1 cellular context compared by ENCODE assay signal in the genomic region with DNA sequence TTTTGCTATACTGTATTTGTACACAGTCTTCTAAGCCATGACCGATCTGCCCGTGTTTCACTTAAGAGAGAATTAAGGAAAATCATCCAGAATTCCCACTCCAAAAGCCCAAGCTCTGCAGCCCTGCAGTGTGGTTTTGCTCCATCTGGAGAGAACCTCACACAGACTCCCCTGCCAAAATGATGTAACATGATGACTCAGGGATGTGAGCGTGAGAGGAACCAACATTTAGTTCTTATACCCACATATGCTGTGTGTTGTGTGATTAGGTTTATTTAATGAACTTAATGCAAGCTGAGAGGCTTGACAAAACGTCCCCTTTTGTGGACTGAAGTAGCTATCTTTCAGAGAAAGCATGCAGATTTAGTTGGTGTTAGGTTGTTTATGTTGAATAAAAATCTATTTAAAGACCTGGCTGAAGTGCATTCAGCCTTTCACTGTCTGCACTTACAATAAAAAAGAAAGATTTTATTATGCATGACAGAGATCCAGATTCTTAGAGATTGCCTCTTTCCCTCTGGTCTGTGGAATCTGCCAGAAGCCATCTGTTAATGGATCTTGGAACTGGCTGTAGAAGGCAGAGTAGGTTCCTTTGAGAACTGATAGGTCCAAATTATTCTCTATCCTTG.
A peak's percentile ranks its signal among the peaks of the same experiment; 100 is the strongest.
TF ChIP-seq lines count a peak whose summit lies in the region.

No MANE protein-coding gene starts in this region.

TF ChIP-seq in K562, 482 proteins besides CTCF, POLR2A, EP300 and RAD21 (continued from another document):
- TF ChIP-seq, protein P1, sequence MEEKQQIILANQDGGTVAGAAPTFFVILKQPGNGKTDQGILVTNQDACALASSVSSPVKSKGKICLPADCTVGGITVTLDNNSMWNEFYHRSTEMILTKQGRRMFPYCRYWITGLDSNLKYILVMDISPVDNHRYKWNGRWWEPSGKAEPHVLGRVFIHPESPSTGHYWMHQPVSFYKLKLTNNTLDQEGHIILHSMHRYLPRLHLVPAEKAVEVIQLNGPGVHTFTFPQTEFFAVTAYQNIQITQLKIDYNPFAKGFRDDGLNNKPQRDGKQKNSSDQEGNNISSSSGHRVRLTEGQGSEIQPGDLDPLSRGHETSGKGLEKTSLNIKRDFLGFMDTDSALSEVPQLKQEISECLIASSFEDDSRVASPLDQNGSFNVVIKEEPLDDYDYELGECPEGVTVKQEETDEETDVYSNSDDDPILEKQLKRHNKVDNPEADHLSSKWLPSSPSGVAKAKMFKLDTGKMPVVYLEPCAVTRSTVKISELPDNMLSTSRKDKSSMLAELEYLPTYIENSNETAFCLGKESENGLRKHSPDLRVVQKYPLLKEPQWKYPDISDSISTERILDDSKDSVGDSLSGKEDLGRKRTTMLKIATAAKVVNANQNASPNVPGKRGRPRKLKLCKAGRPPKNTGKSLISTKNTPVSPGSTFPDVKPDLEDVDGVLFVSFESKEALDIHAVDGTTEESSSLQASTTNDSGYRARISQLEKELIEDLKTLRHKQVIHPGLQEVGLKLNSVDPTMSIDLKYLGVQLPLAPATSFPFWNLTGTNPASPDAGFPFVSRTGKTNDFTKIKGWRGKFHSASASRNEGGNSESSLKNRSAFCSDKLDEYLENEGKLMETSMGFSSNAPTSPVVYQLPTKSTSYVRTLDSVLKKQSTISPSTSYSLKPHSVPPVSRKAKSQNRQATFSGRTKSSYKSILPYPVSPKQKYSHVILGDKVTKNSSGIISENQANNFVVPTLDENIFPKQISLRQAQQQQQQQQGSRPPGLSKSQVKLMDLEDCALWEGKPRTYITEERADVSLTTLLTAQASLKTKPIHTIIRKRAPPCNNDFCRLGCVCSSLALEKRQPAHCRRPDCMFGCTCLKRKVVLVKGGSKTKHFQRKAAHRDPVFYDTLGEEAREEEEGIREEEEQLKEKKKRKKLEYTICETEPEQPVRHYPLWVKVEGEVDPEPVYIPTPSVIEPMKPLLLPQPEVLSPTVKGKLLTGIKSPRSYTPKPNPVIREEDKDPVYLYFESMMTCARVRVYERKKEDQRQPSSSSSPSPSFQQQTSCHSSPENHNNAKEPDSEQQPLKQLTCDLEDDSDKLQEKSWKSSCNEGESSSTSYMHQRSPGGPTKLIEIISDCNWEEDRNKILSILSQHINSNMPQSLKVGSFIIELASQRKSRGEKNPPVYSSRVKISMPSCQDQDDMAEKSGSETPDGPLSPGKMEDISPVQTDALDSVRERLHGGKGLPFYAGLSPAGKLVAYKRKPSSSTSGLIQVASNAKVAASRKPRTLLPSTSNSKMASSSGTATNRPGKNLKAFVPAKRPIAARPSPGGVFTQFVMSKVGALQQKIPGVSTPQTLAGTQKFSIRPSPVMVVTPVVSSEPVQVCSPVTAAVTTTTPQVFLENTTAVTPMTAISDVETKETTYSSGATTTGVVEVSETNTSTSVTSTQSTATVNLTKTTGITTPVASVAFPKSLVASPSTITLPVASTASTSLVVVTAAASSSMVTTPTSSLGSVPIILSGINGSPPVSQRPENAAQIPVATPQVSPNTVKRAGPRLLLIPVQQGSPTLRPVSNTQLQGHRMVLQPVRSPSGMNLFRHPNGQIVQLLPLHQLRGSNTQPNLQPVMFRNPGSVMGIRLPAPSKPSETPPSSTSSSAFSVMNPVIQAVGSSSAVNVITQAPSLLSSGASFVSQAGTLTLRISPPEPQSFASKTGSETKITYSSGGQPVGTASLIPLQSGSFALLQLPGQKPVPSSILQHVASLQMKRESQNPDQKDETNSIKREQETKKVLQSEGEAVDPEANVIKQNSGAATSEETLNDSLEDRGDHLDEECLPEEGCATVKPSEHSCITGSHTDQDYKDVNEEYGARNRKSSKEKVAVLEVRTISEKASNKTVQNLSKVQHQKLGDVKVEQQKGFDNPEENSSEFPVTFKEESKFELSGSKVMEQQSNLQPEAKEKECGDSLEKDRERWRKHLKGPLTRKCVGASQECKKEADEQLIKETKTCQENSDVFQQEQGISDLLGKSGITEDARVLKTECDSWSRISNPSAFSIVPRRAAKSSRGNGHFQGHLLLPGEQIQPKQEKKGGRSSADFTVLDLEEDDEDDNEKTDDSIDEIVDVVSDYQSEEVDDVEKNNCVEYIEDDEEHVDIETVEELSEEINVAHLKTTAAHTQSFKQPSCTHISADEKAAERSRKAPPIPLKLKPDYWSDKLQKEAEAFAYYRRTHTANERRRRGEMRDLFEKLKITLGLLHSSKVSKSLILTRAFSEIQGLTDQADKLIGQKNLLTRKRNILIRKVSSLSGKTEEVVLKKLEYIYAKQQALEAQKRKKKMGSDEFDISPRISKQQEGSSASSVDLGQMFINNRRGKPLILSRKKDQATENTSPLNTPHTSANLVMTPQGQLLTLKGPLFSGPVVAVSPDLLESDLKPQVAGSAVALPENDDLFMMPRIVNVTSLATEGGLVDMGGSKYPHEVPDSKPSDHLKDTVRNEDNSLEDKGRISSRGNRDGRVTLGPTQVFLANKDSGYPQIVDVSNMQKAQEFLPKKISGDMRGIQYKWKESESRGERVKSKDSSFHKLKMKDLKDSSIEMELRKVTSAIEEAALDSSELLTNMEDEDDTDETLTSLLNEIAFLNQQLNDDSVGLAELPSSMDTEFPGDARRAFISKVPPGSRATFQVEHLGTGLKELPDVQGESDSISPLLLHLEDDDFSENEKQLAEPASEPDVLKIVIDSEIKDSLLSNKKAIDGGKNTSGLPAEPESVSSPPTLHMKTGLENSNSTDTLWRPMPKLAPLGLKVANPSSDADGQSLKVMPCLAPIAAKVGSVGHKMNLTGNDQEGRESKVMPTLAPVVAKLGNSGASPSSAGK (IDR thresholded peaks at IDR 0.05) = no peak
- TF ChIP-seq, protein P2, sequence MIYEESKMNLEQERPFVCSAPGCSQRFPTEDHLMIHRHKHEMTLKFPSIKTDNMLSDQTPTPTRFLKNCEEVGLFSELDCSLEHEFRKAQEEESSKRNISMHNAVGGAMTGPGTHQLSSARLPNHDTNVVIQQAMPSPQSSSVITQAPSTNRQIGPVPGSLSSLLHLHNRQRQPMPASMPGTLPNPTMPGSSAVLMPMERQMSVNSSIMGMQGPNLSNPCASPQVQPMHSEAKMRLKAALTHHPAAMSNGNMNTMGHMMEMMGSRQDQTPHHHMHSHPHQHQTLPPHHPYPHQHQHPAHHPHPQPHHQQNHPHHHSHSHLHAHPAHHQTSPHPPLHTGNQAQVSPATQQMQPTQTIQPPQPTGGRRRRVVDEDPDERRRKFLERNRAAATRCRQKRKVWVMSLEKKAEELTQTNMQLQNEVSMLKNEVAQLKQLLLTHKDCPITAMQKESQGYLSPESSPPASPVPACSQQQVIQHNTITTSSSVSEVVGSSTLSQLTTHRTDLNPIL (CRISPR knock-in tag; IDR thresholded peaks at IDR 0.05) = no peak
- TF ChIP-seq XRCC4 (IDR thresholded peaks at IDR 0.05; ENCODE audit: extremely low read depth, insufficient read depth, insufficient read length) (no peak), ZNF778 (CRISPR knock-in tag; IDR thresholded peaks at IDR 0.05) (no peak), ZFP36 (IDR thresholded peaks at IDR 0.05; ENCODE audit: low read depth, low read length, partially characterized antibody) (no peak), SNIP1 (IDR thresholded peaks at IDR 0.05; ENCODE audit: low read depth) (no peak), ZSCAN29 (IDR thresholded peaks at IDR 0.05) (no peak), FOXA3 (CRISPR knock-in tag; conservative IDR thresholded peaks at IDR 0.05 in 1 of 2, IDR thresholded peaks at IDR 0.05 in 1 of 2) (no peak), NUFIP1 (IDR thresholded peaks at IDR 0.05; ENCODE audit: partially characterized antibody) (no peak), CBFA2T2 (conservative IDR thresholded peaks at IDR 0.05) (no peak), EP400 (IDR thresholded peaks at IDR 0.05) (peak; percentile 49; the same call in 1 of the 2 replicates), TCF7L2 (IDR thresholded peaks at IDR 0.05; ENCODE audit: low read depth, low read length) (no peak), ZZZ3 (IDR thresholded peaks at IDR 0.05) (no peak)
- TF ChIP-seq, protein P3, sequence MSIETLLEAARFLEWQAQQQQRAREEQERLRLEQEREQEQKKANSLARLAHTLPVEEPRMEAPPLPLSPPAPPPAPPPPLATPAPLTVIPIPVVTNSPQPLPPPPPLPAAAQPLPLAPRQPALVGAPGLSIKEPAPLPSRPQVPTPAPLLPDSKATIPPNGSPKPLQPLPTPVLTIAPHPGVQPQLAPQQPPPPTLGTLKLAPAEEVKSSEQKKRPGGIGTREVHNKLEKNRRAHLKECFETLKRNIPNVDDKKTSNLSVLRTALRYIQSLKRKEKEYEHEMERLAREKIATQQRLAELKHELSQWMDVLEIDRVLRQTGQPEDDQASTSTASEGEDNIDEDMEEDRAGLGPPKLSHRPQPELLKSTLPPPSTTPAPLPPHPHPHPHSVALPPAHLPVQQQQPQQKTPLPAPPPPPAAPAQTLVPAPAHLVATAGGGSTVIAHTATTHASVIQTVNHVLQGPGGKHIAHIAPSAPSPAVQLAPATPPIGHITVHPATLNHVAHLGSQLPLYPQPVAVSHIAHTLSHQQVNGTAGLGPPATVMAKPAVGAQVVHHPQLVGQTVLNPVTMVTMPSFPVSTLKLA (conservative IDR thresholded peaks at IDR 0.05) = no peak
- TF ChIP-seq, protein P4, sequence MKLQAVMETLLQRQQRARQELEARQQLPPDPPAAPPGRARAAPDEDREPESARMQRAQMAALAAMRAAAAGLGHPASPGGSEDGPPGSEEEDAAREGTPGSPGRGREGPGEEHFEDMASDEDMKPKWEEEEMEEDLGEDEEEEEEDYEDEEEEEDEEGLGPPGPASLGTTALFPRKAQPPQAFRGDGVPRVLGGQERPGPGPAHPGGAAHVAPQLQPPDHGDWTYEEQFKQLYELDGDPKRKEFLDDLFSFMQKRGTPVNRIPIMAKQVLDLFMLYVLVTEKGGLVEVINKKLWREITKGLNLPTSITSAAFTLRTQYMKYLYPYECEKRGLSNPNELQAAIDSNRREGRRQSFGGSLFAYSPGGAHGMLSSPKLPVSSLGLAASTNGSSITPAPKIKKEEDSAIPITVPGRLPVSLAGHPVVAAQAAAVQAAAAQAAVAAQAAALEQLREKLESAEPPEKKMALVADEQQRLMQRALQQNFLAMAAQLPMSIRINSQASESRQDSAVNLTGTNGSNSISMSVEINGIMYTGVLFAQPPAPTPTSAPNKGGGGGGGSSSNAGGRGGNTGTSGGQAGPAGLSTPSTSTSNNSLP (IDR thresholded peaks at IDR 0.05; ENCODE audit: borderline replicate concordance, low read depth, low read length) = no peak
- TF ChIP-seq, protein P5, sequence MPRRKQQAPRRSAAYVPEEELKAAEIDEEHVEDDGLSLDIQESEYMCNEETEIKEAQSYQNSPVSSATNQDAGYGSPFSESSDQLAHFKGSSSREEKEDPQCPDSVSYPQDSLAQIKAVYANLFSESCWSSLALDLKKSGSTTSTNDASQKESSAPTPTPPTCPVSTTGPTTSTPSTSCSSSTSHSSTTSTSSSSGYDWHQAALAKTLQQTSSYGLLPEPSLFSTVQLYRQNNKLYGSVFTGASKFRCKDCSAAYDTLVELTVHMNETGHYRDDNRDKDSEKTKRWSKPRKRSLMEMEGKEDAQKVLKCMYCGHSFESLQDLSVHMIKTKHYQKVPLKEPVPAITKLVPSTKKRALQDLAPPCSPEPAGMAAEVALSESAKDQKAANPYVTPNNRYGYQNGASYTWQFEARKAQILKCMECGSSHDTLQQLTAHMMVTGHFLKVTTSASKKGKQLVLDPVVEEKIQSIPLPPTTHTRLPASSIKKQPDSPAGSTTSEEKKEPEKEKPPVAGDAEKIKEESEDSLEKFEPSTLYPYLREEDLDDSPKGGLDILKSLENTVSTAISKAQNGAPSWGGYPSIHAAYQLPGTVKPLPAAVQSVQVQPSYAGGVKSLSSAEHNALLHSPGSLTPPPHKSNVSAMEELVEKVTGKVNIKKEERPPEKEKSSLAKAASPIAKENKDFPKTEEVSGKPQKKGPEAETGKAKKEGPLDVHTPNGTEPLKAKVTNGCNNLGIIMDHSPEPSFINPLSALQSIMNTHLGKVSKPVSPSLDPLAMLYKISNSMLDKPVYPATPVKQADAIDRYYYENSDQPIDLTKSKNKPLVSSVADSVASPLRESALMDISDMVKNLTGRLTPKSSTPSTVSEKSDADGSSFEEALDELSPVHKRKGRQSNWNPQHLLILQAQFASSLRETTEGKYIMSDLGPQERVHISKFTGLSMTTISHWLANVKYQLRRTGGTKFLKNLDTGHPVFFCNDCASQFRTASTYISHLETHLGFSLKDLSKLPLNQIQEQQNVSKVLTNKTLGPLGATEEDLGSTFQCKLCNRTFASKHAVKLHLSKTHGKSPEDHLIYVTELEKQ (CRISPR knock-in tag; IDR thresholded peaks at IDR 0.05) = no peak
TF ChIP-seq in K562: peak in this region for 33.
